ENCODE assay signal across 1 cellular context in genomic region chr1:156706647-156707008, GRCh38.
TF ChIP-seq lines count a peak whose summit lies in the region.

No MANE protein-coding gene starts in this region.

TF ChIP-seq in WTC11, 78 proteins besides CTCF, POLR2A, EP300 and RAD21 (continued from another document):
- TF ChIP-seq E2F1 (CRISPR knock-in tag; IDR thresholded peaks at IDR 0.05) (no peak), MYBL2 (CRISPR knock-in tag; IDR thresholded peaks at IDR 0.05) (no peak), GRHL2 (CRISPR knock-in tag; IDR thresholded peaks at IDR 0.05; ENCODE audit: insufficient replicate concordance, severe bottlenecking) (no peak)
